Comparison of ENCODE assay signal across 22 cellular contexts in genomic region chr2:121289271-121289670, GRCh38. TPM values are rescaled to one million over a fixed set of nuclear protein-coding genes. Genes with fewer than 3 reads are reported as not detected.
DNase-seq lines count a peak whose midpoint lies in the region; ATAC-seq, FAIRE-seq and TF ChIP-seq lines count a peak whose summit lies in the region.
"Had no signal": no experiment of that assay in that cellular context is flagged by ENCODE, and none has a peak within 500 bp of the region (broad histone marks: within the 10 kb centered on the region; RNA-seq: fewer than 3 reads in every experiment).

No MANE protein-coding gene starts in this region.

- no peak for ATAC-seq in aorta (ENCODE audit: low FRiP score)
- ATAC-seq: GM12878 had no signal

- H3K4me3 Mint-ChIP-seq in activated naive CD4-positive, alpha-beta T cell treated with anti-CD3 and anti-CD28 coated beads for 36 hours, result no peak overlapping the region
- H3K4me3 Mint-ChIP-seq: CD14-positive monocyte; CD4-positive, alpha-beta T cell; CD8-positive, alpha-beta memory T cell had no signal

- H3K27me3 Mint-ChIP-seq in activated naive CD4-positive, alpha-beta T cell treated with anti-CD3 and anti-CD28 coated beads for 36 hours (ENCODE audit: low read depth), result peaks cover 18% of the 10 kb centered on the region

- H3K9me3 ChIP-seq in thyroid gland (no peaks in the 10 kb centered on the region), aorta (ENCODE audit: control insufficient read depth, low read length) (no peaks in the 10 kb centered on the region)
- H3K9me3 ChIP-seq: BE2C had no signal

- H3K4me1 ChIP-seq in thyroid gland, result peaks cover 4 to 7% of the 10 kb centered on the region in 2 donors
- H3K4me1 ChIP-seq in aorta (ENCODE audit: control insufficient read depth in 1 of 2, insufficient read depth in 2 of 2, low read length in 2 of 2), result no peaks in the 10 kb centered on the region
- H3K4me1 ChIP-seq: BE2C had no signal

- 54 to 62% methylated on average over 5 of the region's 5 CpGs for WGBS in thyroid gland, 2 donors
- 83 to 86% methylated on average over 5 of the region's 5 CpGs for WGBS in aorta, 2 donors

- no peaks in the 10 kb centered on the region for H3K36me3 ChIP-seq in H7 (replicated peaks; ENCODE audit: control insufficient read depth, insufficient read depth, low read length)
- H3K36me3 ChIP-seq in bronchial epithelial cell (ENCODE audit: control insufficient read depth, insufficient read depth, low read length), result no peaks in the 10 kb centered on the region
- no peaks in the 10 kb centered on the region for H3K36me3 ChIP-seq in thyroid gland
- H3K36me3 ChIP-seq in aorta (ENCODE audit: control insufficient read depth in 1 of 2, insufficient read depth in 2 of 2, low read length in 1 of 2), result no peaks in the 10 kb centered on the region
- H3K36me3 ChIP-seq: BE2C; BLaER1 treated with 17β-estradiol and CSF1 and Interleukin-3, amounts not matched to agents 10 nM and 100 nM had no signal

- peaks cover 1% of the 10 kb centered on the region for H3K4me1 Mint-ChIP-seq in activated naive CD4-positive, alpha-beta T cell treated with anti-CD3 and anti-CD28 coated beads for 36 hours (ENCODE audit: low read depth)

- CTCF ChIA-PET in activated naive CD4-positive, alpha-beta T cell treated with anti-CD3 and anti-CD28 coated beads for 36 hours (lab: Charles Lee), result no interaction called here

- TF ChIP-seq CTCF in bronchial epithelial cell (IDR thresholded peaks at IDR 0.05; ENCODE audit: insufficient read depth, low read length, severe bottlenecking) (no peak), thyroid gland (IDR thresholded peaks at IDR 0.05) (no peak)

- TF ChIP-seq POLR2A in thyroid gland (IDR thresholded peaks at IDR 0.05), result no peak

- intact Hi-C loops in thyroid gland (cut with DNase I), result loop anchor here (10.0 kb wide), 2 partner anchors 54 to 194 kb away; no protein-coding TSS in a partner anchor
- intact Hi-C loops in activated naive CD4-positive, alpha-beta T cell treated with anti-CD3 and anti-CD28 coated beads for 36 hours (cut with micrococcal nuclease), result no loop called here
- intact Hi-C loops in aorta (cut with DNase I), result no loop called here

- peak; percentile 2 for DNase-seq in H7
- no peak for DNase-seq in bronchial epithelial cell (ENCODE audit: low read depth)
- DNase-seq in thyroid gland, result peak; percentile 43 to 44
- no peak for DNase-seq in NCI-H446 (lab: John Stamatoyannopoulos, UW)
- no peak for DNase-seq in activated naive CD4-positive, alpha-beta T cell treated with anti-CD3 and anti-CD28 coated beads for 36 hours
- no peak for DNase-seq in aorta
- DNase-seq: AML-193; BE2C; CD4-positive, alpha-beta T cell; CD8-positive, alpha-beta memory T cell; DMS 273 treated with DMSO at 0.1 percent for 48 hours; EL; GDM1; GOT3; HCEC 1CT had no signal

- FAIRE-seq in bronchial epithelial cell (lab: Jason Lieb, UNC), result peak; percentile 72
- FAIRE-seq: A204.1, D721Med, GM12878, H54 had no signal

- H3K27me3 ChIP-seq in H7 (ENCODE audit: control insufficient read depth, insufficient read depth, low read length) (peaks cover 12% of the 10 kb centered on the region), bronchial epithelial cell (ENCODE audit: control insufficient read depth, insufficient read depth, low read length) (no peaks in the 10 kb centered on the region), thyroid gland (no peaks in the 10 kb centered on the region), aorta (ENCODE audit: control insufficient read depth in 1 of 2, insufficient read depth in 2 of 2, low read length in 1 of 2) (no peaks in the 10 kb centered on the region)

- no peaks in the 10 kb centered on the region for H3K36me3 Mint-ChIP-seq in activated naive CD4-positive, alpha-beta T cell treated with anti-CD3 and anti-CD28 coated beads for 36 hours (ENCODE audit: low read depth)
- H3K36me3 Mint-ChIP-seq: CD8-positive, alpha-beta memory T cell had no signal

- no peaks in the 10 kb centered on the region for H3K9me3 Mint-ChIP-seq in activated naive CD4-positive, alpha-beta T cell treated with anti-CD3 and anti-CD28 coated beads for 36 hours
- H3K9me3 Mint-ChIP-seq: CD4-positive, alpha-beta T cell; CD8-positive, alpha-beta memory T cell had no signal

- H3K27ac ChIP-seq in thyroid gland (no peak overlapping the region), aorta (ENCODE audit: low read depth in 1 of 2, low read length in 2 of 2) (no peak overlapping the region)
- H3K27ac ChIP-seq: BLaER1 treated with 17β-estradiol and CSF1 and Interleukin-3, amounts not matched to agents 10 nM and 100 nM had no signal

- H3K4me3 ChIP-seq in H7 (ENCODE audit: insufficient read depth, low read depth, low read length) (no peak overlapping the region), bronchial epithelial cell (ENCODE audit: low read depth, low read length) (no peak overlapping the region), thyroid gland (replicated peaks in 1 of 3) (no peak overlapping the region), aorta (ENCODE audit: low read length in 2 of 2) (no peak overlapping the region)
- H3K4me3 ChIP-seq: BLaER1 treated with 17β-estradiol and CSF1 and Interleukin-3, amounts not matched to agents 10 nM and 100 nM; GM12878 had no signal

- H3K27ac Mint-ChIP-seq in activated naive CD4-positive, alpha-beta T cell treated with anti-CD3 and anti-CD28 coated beads for 36 hours, result no peak overlapping the region
- H3K27ac Mint-ChIP-seq: CD4-positive, alpha-beta T cell had no signal

RNA-seq across cellular contexts. Expression of gene TFCP2L1, which starts 4.3 kb away (rescaled TPM):
- 1.2 and 1.6 TPM in 2 replicates for total RNA-seq in H7 (2014; rRNA removed; shearing (Covaris generic))
- total RNA-seq in bronchial epithelial cell (5.5 and 10.6 TPM in 2 replicates), thyroid gland (100 to 1,000 TPM in 3 of 4 donors, 10 to 100 TPM in 1; 97.4 to 188 (median 146) TPM), aorta (1 to 10 TPM in 1 of 2 donors, under 1 TPM in 1; 0.69 to 1.7 TPM)
- total RNA-seq in activated naive CD4-positive, alpha-beta T cell treated with anti-CD3 and anti-CD28 coated beads for 36 hours, result under 1 TPM in 1 of 2 experiments, not detected in 1; 0.12 TPM
- 1 to 10 TPM in 1 of 2 donors, under 1 TPM in 1; 0.03 to 1.1 TPM for polyA plus RNA-seq in aorta
- polyA plus RNA-seq: AG04450 had no signal

Comparison
In these comparisons a context has a peak if more than half of its experiments do, and no peak if none do; other contexts are left out.
1. DNase-seq: peak in H7 (single experiment) and thyroid gland (2 of 2); none in bronchial epithelial cell (single experiment), NCI-H446 (0 of 2), activated naive CD4-positive, alpha-beta T cell treated with anti-CD3 and anti-CD28 coated beads for 36 hours (single experiment) and aorta (0 of 2).